In genomic region chr2:199956062-199956380, GRCh38 we compare ENCODE assay signal across 8 cellular contexts. TPM values are rescaled to one million over a fixed set of nuclear protein-coding genes. Genes with fewer than 3 reads are reported as not detected.
DNase-seq lines count a peak whose midpoint lies in the region; ATAC-seq and TF ChIP-seq lines count a peak whose summit lies in the region.

No MANE protein-coding gene starts in this region.

- no peak for TF ChIP-seq POLR2A in gastrocnemius medialis (IDR thresholded peaks at IDR 0.05)

- POLR2A ChIA-PET in Panc1 (lab: Charles Lee), result no interaction called here

- H3K27me3 ChIP-seq in Panc1 (ENCODE audit: control insufficient read depth, insufficient read depth, low read length) (no peaks in the 10 kb centered on the region), fibroblast of lung (ENCODE audit: control insufficient read depth, insufficient read depth, low read length) (no peaks in the 10 kb centered on the region), gastrocnemius medialis (no peaks in the 10 kb centered on the region)

- no peaks in the 10 kb centered on the region for H4K20me1 ChIP-seq in fibroblast of lung (ENCODE audit: control insufficient read depth, extremely low read depth, insufficient read depth, low read length)

- H3K27ac ChIP-seq in Panc1 (ENCODE audit: low read length), result peak overlapping the region; percentile 98
- H3K27ac ChIP-seq in fibroblast of lung (ENCODE audit: insufficient read depth, low read length), result peak overlapping the region; percentile 75
- peak overlapping the region; percentile 86 to 94 (median 90) for H3K27ac ChIP-seq in gastrocnemius medialis

- H3K9me3 ChIP-seq in Panc1 (ENCODE audit: control insufficient read depth, insufficient read depth, low read depth, low read length) (no peaks in the 10 kb centered on the region), fibroblast of lung (ENCODE audit: control insufficient read depth, insufficient read depth, low read depth, low read length) (no peaks in the 10 kb centered on the region), gastrocnemius medialis (no peaks in the 10 kb centered on the region)

- peak overlapping the region; percentile 84 for H2AFZ ChIP-seq in fibroblast of lung (ENCODE audit: low read length)

- H3K4me2 ChIP-seq in fibroblast of lung (ENCODE audit: extremely low read depth, insufficient read depth, low read length), result peak overlapping the region; percentile 98

- intact Hi-C loops in Panc1 (cut with micrococcal nuclease; ENCODE audit: unreplicated experiment), result no loop called here
- intact Hi-C loops in gastrocnemius medialis (cut with DNase I; ENCODE audit: low total_unique reads), result loop anchor here (10.0 kb wide), 1 partner anchor 1499 kb away; the partner anchor contains the start of genes STRADB and TRAK2

- H3K4me3 ChIP-seq in Panc1 (ENCODE audit: low read depth in 2 of 2, low read length in 2 of 2) (peak overlapping the region; percentile 77 to 97), fibroblast of lung (replicated peaks in 1 of 4; ENCODE audit: control extremely low read depth in 1 of 4, insufficient read depth in 1 of 4, low read depth in 3 of 4, low read length in 4 of 4) (peak overlapping the region; percentile 71 to 95 (median 80)), gastrocnemius medialis (peak overlapping the region; percentile 83 to 94 (median 90))

- TF ChIP-seq CTCF in Panc1 (IDR thresholded peaks at IDR 0.05), result no peak
- TF ChIP-seq CTCF in fibroblast of lung (conservative IDR thresholded peaks at IDR 0.05 in 1 of 2, IDR thresholded peaks at IDR 0.05 in 1 of 2; ENCODE audit: low read depth in 1 of 2, low read length in 2 of 2), result no peak
- no peak for TF ChIP-seq CTCF in gastrocnemius medialis (IDR thresholded peaks at IDR 0.05 in 4 of 5, conservative IDR thresholded peaks at IDR 0.05 in 1 of 5)

- in situ Hi-C loops in Panc1 (cut with HindIII; ENCODE audit: low pct_unique_long_range_greater_than_20kb, low sequenced_read_pairs) (no loop called here), gastrocnemius medialis (cut with MboI; ENCODE audit: low sequenced_read_pairs in 4 of 4) (loop anchor here in 2 of 4 donors (25.0 kb wide), 2 partner anchors 731 to 756 kb away; no protein-coding TSS in a partner anchor)

- peaks cover 57% of the 10 kb centered on the region for H3K79me2 ChIP-seq in fibroblast of lung (ENCODE audit: control insufficient read depth, insufficient read depth, low read length)

- no TSS peak for BruUV-seq in Panc1 (replicated peaks; lab: Mats Ljungman, UMichigan)

- CTCF ChIA-PET in Panc1 (lab: Charles Lee), result no interaction called here

- H3K4me1 ChIP-seq in Panc1 (ENCODE audit: control insufficient read depth, insufficient read depth, low read length), result peaks cover 5% of the 10 kb centered on the region
- H3K4me1 ChIP-seq in fibroblast of lung (ENCODE audit: control insufficient read depth, extremely low read depth, insufficient read depth, low read length), result peaks cover 7% of the 10 kb centered on the region
- peaks cover 33% of the 10 kb centered on the region in 2 donors for H3K4me1 ChIP-seq in gastrocnemius medialis

- ATAC-seq in Panc1 (peak; percentile 12), gastrocnemius medialis (no peak), GM18861 (IDR thresholded peaks at IDR 0.05; ENCODE audit: unreplicated experiment) (no peak)

- DNase-seq in DMS 273 (lab: John Stamatoyannopoulos, UW; ENCODE audit: unreplicated experiment), result peak; percentile 36
- DNase-seq in DMS 273 treated with DMSO at 0.1 percent for 48 hours (lab: John Stamatoyannopoulos, UW), result no peak
- DNase-seq in Panc1 (ENCODE audit: low read depth, low spot score), result no peak
- DNase-seq in fibroblast of lung (ENCODE audit: low read depth in 2 of 2), result no peak
- DNase-seq in gastrocnemius medialis, result no peak
- no peak for DNase-seq in putamen (ENCODE audit: low spot score)
- no peak for DNase-seq in activated CD4-positive, alpha-beta T cell treated with anti-CD3 and anti-CD28 coated beads for 48 hours

- peak overlapping the region; percentile 87 for H3K9ac ChIP-seq in fibroblast of lung (ENCODE audit: insufficient read depth, low read length)

- peaks cover 26% of the 10 kb centered on the region for H3K36me3 ChIP-seq in Panc1 (ENCODE audit: control insufficient read depth, insufficient read depth, low read length)
- peaks cover 2% of the 10 kb centered on the region for H3K36me3 ChIP-seq in fibroblast of lung (ENCODE audit: control insufficient read depth, insufficient read depth, low read length)
- H3K36me3 ChIP-seq in gastrocnemius medialis, result peaks cover 0 to 22% of the 10 kb centered on the region in 2 donors

RNA-seq across cellular contexts. Expression of gene MAIP1, which starts 0.6 kb away (rescaled TPM):
- total RNA-seq in Panc1 (2021; ENCODE audit: unreplicated experiment), result 20.9 TPM
- polyA plus RNA-seq in Panc1 (2012; ENCODE audit: insufficient read length), result 18.7 TPM
- total RNA-seq in fibroblast of lung, result 22.6 and 24.8 TPM in 2 replicates
- 14.5 and 17.2 TPM in 2 replicates for polyA plus RNA-seq in fibroblast of lung
- 14.6 and 19.2 TPM in 2 replicates for polyA plus RNA-seq in fibroblast of lung (2012)
- polyA minus RNA-seq in fibroblast of lung (ENCODE audit: low replicate concordance), result 2.3 and 6.0 TPM in 2 replicates
- total RNA-seq in gastrocnemius medialis, result 10 to 100 TPM; 21.9 to 40.2 (median 26.6) TPM

RNA-seq across cellular contexts. Expression of gene TYW5, which starts 0.7 kb away (rescaled TPM):
- total RNA-seq in Panc1 (2021; ENCODE audit: unreplicated experiment) (7.1 TPM), fibroblast of lung (7.4 and 10.1 TPM in 2 replicates), gastrocnemius medialis (1 to 10 TPM; 1.7 to 4.5 (median 3.8) TPM)
- polyA plus RNA-seq in Panc1 (2012; ENCODE audit: insufficient read length), result 4.6 TPM
- 5.3 and 5.8 TPM in 2 replicates for polyA plus RNA-seq in fibroblast of lung
- 4.1 and 4.3 TPM in 2 replicates for polyA plus RNA-seq in fibroblast of lung (2012)
- 0.75 and 0.93 TPM in 2 replicates for polyA minus RNA-seq in fibroblast of lung (ENCODE audit: low replicate concordance)

RNA-seq across cellular contexts. Expression of gene C2orf69, which starts 44.9 kb away (rescaled TPM):
- total RNA-seq in Panc1 (2021; ENCODE audit: unreplicated experiment), result 21.8 TPM
- polyA plus RNA-seq in Panc1 (2012; ENCODE audit: insufficient read length), result 13.0 TPM
- 10.5 and 13.2 TPM in 2 replicates for total RNA-seq in fibroblast of lung
- polyA plus RNA-seq in fibroblast of lung, result 9.6 and 10.3 TPM in 2 replicates
- 10.7 and 11.2 TPM in 2 replicates for polyA plus RNA-seq in fibroblast of lung (2012)
- 0.82 and 1.1 TPM in 2 replicates for polyA minus RNA-seq in fibroblast of lung (ENCODE audit: low replicate concordance)
- total RNA-seq in gastrocnemius medialis, result 10 to 100 TPM in 2 of 4 donors, 1 to 10 TPM in 2; 5.5 to 11.4 (median 9.3) TPM
